ENCODE assay signal across 8 cellular contexts in genomic region chr10:102432162-102432950, GRCh38. TPM values are rescaled to one million over a fixed set of nuclear protein-coding genes. Genes with fewer than 3 reads are reported as not detected.
DNase-seq lines count a peak whose midpoint lies in the region; ATAC-seq, FAIRE-seq and TF ChIP-seq lines count a peak whose summit lies in the region.

A gene with protein sequence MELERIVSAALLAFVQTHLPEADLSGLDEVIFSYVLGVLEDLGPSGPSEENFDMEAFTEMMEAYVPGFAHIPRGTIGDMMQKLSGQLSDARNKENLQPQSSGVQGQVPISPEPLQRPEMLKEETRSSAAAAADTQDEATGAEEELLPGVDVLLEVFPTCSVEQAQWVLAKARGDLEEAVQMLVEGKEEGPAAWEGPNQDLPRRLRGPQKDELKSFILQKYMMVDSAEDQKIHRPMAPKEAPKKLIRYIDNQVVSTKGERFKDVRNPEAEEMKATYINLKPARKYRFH (minus strand): TSS chr10:102432574. CDS start chr10:102425188, 7,386 bp downstream.

- H3K4me1 ChIP-seq in prostate gland (replicated peaks), result peaks cover 4% of the 10 kb centered on the region

- FAIRE-seq in urothelium cell line (lab: Jason Lieb, UNC), result peak; percentile 20

- peak within 1 kb of the TSS; percentile 75 to 89 for H3K4me3 ChIP-seq in prostate gland

- H3K27ac ChIP-seq in prostate gland, result peak within 1 kb of the TSS; percentile 71 to 79

- H3K27me3 Mint-ChIP-seq in T-helper 17 cell, result no peaks in the 10 kb centered on the region

- H3K4me3 Mint-ChIP-seq in T-helper 17 cell, result peak within 1 kb of the TSS; percentile 94

- peaks cover 3% of the 10 kb centered on the region for H3K36me3 Mint-ChIP-seq in T-helper 17 cell (ENCODE audit: low read depth)

- intact Hi-C loops in left cardiac atrium (cut with DNase I), result no loop called here
- intact Hi-C loops in prostate gland (cut with DNase I), result no loop called here

- peaks cover 45% of the 10 kb centered on the region for H3K4me1 Mint-ChIP-seq in T-helper 17 cell

- peak within 1 kb of the TSS; percentile 96 for H3K27ac Mint-ChIP-seq in T-helper 17 cell

- H3K36me3 ChIP-seq in prostate gland, result no peaks in the 10 kb centered on the region

- peak; percentile 83 for TF ChIP-seq POLR2A in GM15510 (IDR thresholded peaks at IDR 0.05; ENCODE audit: borderline replicate concordance, extremely low read depth, insufficient read length)
- TF ChIP-seq POLR2A in prostate gland (IDR thresholded peaks at IDR 0.05), result no peak

- WGBS in prostate gland, result under 1% methylated on average over 47 of the region's 52 CpGs

- H3K9me3 ChIP-seq in T-helper 17 cell (ENCODE audit: control insufficient read depth, low read length, poor library complexity, severe bottlenecking) (no peaks in the 10 kb centered on the region), prostate gland (no peaks in the 10 kb centered on the region)

- no peak for TF ChIP-seq CTCF in prostate gland (IDR thresholded peaks at IDR 0.05)

- ATAC-seq in HG02885 (IDR thresholded peaks at IDR 0.05; ENCODE audit: poor library complexity, unreplicated experiment) (peak; percentile 90), T-helper 17 cell (peak; percentile 97), left cardiac atrium (peak; percentile 95 to 97)

- peak; percentile 90 for DNase-seq in NCI-H1694 treated with DMSO at 0.1 percent for 48 hours (lab: John Stamatoyannopoulos, UW)
- peak; percentile 86 to 94 (median 92) for DNase-seq in T-helper 17 cell
- DNase-seq in amygdala (lab: John Stamatoyannopoulos, UW), result peak; percentile 67 to 97 (median 92)
- peak; percentile 96 for DNase-seq in left cardiac atrium
- peak; percentile 93 for DNase-seq in prostate gland (ENCODE audit: low spot score)
- DNase-seq in urothelium cell line (ENCODE audit: low spot score), result peak; percentile 95

- no peaks in the 10 kb centered on the region for H3K27me3 ChIP-seq in prostate gland (replicated peaks; ENCODE audit: insufficient read depth)

RNA-seq across cellular contexts. Expression of the gene that starts here (rescaled TPM):
- total RNA-seq in T-helper 17 cell (10 to 100 TPM; 27.4 to 30.7 TPM), left cardiac atrium (10 to 100 TPM; 61.8 to 66.3 TPM), prostate gland (10 to 100 TPM; 70.2 to 81.7 TPM)

Comparison
In these comparisons a context has a peak if more than half of its experiments do, and no peak if none do; other contexts are left out.
1. Peak in every context shown above with its lines: DNase-seq, ATAC-seq, H3K4me3 ChIP-seq and H3K27ac ChIP-seq.